ENCODE assay signal across 16 cellular contexts in genomic region chr17:41034346-41034933, GRCh38. TPM values are rescaled to one million over a fixed set of nuclear protein-coding genes. Genes with fewer than 3 reads are reported as not detected.
DNase-seq lines count a peak whose midpoint lies in the region; ATAC-seq and TF ChIP-seq lines count a peak whose summit lies in the region.
"Not testable (repeated sequence)": the region's sequence is repeated elsewhere in the genome, so short reads cannot be mapped to it uniquely, and the experiment has no call there.
"Had no signal": no experiment of that assay in that cellular context is flagged by ENCODE, and none has a peak within 500 bp of the region (broad histone marks: within the 10 kb centered on the region; RNA-seq: fewer than 3 reads in every experiment).

A gene with protein sequence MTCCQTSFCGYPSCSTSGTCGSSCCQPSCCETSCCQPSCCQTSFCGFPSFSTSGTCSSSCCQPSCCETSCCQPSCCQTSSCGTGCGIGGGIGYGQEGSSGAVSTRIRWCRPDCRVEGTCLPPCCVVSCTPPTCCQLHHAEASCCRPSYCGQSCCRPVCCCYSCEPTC (minus strand): TSS chr17:41034874. CDS start chr17:41034821, 53 bp downstream.

- POLR2A ChIA-PET in WTC11 (lab: Charles Lee): not testable (repeated sequence)

- TF ChIP-seq CTCF in Calu3 (IDR thresholded peaks at IDR 0.05; ENCODE audit: unreplicated experiment); WTC11 (IDR thresholded peaks at IDR 0.05); neural crest cell (conservative IDR thresholded peaks at IDR 0.05): not testable (repeated sequence)

- H3K4me3 Mint-ChIP-seq in Calu3 (ENCODE audit: low read depth, unreplicated experiment); WTC11; neural crest cell: not testable (repeated sequence)

- not testable (repeated sequence) for BruUV-seq in Calu3 (replicated peaks; lab: Mats Ljungman, UMichigan)

- TF ChIP-seq EP300 in Ishikawa (IDR thresholded peaks at IDR 0.05; ENCODE audit: borderline replicate concordance): not testable (repeated sequence)

- TF ChIP-seq RAD21 in Ishikawa (IDR thresholded peaks at IDR 0.05; ENCODE audit: low read depth): not testable (repeated sequence)

- DNase-seq in Calu3; WTC11 (ENCODE audit: low spot score); neural crest cell (ENCODE audit: low read depth, low spot score): not testable (repeated sequence)
- DNase-seq in NCI-H146 (lab: John Stamatoyannopoulos, UW): peak; percentile 91
- DNase-seq in NCI-H2171 treated with DMSO at 0.1 percent for 48 hours (lab: John Stamatoyannopoulos, UW): peak; percentile 1
- DNase-seq in NCI-H748 (lab: John Stamatoyannopoulos, UW; ENCODE audit: unreplicated experiment): peak; percentile 92

- intact Hi-C loops in Calu3 (cut with micrococcal nuclease; ENCODE audit: unreplicated experiment): not testable (repeated sequence)

- ATAC-seq in WTC11: not testable (repeated sequence)

- H3K4me1 Mint-ChIP-seq in Calu3 (ENCODE audit: low read depth, unreplicated experiment) (peaks cover 32% of the 10 kb centered on the region), WTC11 (peaks cover 40% of the 10 kb centered on the region)
- not testable (repeated sequence) for H3K4me1 Mint-ChIP-seq in neural crest cell

- H3K36me3 Mint-ChIP-seq in Calu3 (ENCODE audit: insufficient read depth, unreplicated experiment); WTC11; neural crest cell (ENCODE audit: low read depth): not testable (repeated sequence)

- not testable (repeated sequence) for H3K9me3 Mint-ChIP-seq in Calu3 (ENCODE audit: low read depth, unreplicated experiment); WTC11; neural crest cell

- not testable (repeated sequence) for H3K27me3 Mint-ChIP-seq in Calu3 (ENCODE audit: unreplicated experiment); WTC11 (ENCODE audit: low read depth); neural crest cell (ENCODE audit: low read depth)

- H3K27ac Mint-ChIP-seq in Calu3 (ENCODE audit: unreplicated experiment): peak within 1 kb of the TSS; percentile 45
- H3K27ac Mint-ChIP-seq in WTC11: peak within 1 kb of the TSS; percentile 74; the same call in 1 of the 2 replicates
- H3K27ac Mint-ChIP-seq in neural crest cell (ENCODE audit: unreplicated experiment): peak within 1 kb of the TSS; percentile 57

- CTCF ChIA-PET in Calu3 (lab: Charles Lee): interaction anchor here (0.7 kb wide), 1 partner anchor 10 kb away, joined by 3 read pairs; no protein-coding TSS in a partner anchor
- CTCF ChIA-PET in WTC11 (lab: Charles Lee): not testable (repeated sequence)

TF ChIP-seq in Ishikawa, 13 proteins besides CTCF, POLR2A, EP300 and RAD21:
- TF ChIP-seq TCF12 (IDR thresholded peaks at IDR 0.05; ENCODE audit: low read depth): 0 out of 2 replicates have a peak, but pooled peaks have one; percentile 26

RNA-seq across cellular contexts. Expression of the gene that starts here (rescaled TPM):
- total RNA-seq in Calu3 (2022): not detected in 2 replicates
- total RNA-seq in WTC11 (2021): not detected in 3 replicates
- total RNA-seq in neural crest cell: not detected in 2 replicates
- total RNA-seq: A172; CD8-positive, alpha-beta T cell; GM12878; H4; HT1080; OCI-LY7; Right ventricle myocardium inferior; SK-MEL-5; T-helper 1 cell treated with Interleukin-12 subunit alpha and Interleukin-12 subunit beta and Interleukin-4 antibody, amounts not matched to agents 30 ng/mL and 1 ng/mL, for 36 hours had no signal
